In the genomic region with DNA sequence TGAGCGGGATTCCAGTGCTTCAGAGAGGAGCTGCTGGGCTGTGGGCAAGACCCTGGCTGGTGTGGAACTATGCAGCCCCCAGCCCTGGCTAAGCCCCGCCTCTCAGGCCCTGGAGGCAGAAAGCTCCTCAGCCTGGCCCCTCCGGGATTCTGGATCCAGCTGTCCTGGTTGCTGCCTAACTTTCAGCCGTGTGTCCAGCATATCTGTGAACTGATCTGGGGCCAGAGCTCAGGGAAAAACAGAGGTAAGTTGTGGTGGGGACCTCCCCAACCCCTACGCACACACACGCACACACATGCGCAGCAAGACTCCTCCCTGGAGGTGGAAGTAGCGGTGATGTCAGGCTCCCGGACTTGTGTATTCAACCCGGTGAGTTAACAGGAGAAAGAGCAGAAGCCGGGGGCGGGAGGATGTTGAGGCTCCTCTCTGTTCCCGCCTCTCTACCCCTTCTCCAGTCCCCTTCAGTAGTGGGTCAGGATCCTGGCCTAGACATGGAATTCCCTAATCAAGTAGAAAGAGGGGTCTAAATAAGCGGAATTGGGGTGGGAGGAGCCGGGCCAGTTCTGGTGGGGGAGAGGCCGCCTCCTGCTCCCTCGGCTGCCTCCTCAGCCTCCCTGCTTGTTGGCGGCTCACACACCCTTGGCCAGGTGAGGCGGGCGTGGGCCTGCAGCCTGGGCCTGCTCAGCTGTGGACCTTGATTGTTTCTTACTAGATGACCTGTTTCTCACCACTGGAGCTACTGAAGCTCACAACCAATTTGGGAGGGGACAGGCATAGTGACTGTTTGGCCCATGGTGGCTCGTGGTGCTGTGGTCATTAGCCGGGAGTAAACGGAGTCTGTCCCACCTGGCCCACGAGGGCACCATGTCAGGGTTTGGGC, we compare ENCODE assay signal across 1 cellular context.
TF ChIP-seq lines count a peak whose summit lies in the region.

No MANE protein-coding gene starts in this region.

TF ChIP-seq in H1, 55 proteins besides CTCF, POLR2A, EP300 and RAD21:
- TF ChIP-seq TAF1 (IDR thresholded peaks at IDR 0.05; ENCODE audit: low read depth, low read length) (no peak), SRF (IDR thresholded peaks at IDR 0.05; ENCODE audit: low read depth, low read length) (no peak)
- TF ChIP-seq, protein P1, sequence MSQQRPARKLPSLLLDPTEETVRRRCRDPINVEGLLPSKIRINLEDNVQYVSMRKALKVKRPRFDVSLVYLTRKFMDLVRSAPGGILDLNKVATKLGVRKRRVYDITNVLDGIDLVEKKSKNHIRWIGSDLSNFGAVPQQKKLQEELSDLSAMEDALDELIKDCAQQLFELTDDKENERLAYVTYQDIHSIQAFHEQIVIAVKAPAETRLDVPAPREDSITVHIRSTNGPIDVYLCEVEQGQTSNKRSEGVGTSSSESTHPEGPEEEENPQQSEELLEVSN (IDR thresholded peaks at IDR 0.05): peak; percentile 24; the same call in 1 of the 2 replicates
